Comparison of ENCODE assay signal across 8 cellular contexts in the genomic region with DNA sequence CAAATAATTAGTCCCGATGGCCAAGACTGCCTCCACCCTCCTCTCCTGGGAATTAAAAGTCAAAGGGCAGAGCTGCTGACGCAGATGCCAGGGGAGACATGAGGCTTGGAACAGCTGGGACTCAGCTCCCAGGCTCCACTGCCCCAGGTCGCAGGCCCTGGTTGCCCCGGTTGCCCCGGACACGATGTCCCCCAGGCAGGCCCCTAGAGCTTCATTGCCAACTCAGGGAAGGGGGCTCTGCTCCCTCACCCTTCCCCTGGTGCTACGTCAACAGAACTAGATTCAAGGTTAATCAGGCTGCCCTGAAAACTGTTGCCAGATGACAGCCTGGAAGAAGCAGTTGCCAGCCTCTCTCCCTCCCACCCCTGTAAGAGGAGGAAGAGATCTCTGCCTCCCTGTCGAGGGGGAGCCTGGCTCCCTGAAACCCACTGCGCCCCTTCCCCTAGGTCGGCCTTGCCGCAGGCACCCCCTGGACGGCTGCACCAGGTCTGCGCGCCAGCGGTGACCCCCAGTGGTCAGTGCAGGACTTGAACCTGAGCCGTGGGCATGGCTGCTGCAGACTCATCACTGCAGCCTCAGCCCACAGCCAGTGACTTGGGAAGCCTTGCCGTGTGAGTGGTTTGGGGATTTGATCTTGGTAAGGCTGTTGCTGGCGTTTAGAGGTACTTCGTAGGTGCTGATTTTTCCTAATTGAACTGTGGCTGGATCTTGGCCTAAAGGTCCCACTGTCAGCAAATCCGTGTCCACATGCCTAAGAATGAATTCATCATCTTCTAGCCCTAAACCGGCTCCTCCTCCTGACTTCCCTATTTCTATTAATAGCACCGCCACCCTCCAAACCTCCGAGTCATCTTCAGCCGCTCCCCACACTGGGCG.
DNase-seq lines count a peak whose midpoint lies in the region; ATAC-seq, FAIRE-seq and TF ChIP-seq lines count a peak whose summit lies in the region.

No MANE protein-coding gene starts in this region.

- H3K36me3 ChIP-seq in ACC112 (ENCODE audit: insufficient read depth, low read length), result no peaks in the 10 kb centered on the region

- H2AFZ ChIP-seq in ACC112 (ENCODE audit: low read length, unreplicated experiment), result peak overlapping the region; percentile 17

- H3K4me3 ChIP-seq in ACC112 (ENCODE audit: low read depth, low read length), result peak overlapping the region; percentile 46
- no peak overlapping the region for H3K4me3 ChIP-seq in retinal pigment epithelial cell (ENCODE audit: low read length)

- H3K79me2 ChIP-seq in ACC112 (ENCODE audit: control insufficient read depth, insufficient read depth, low read length, unreplicated experiment), result no peaks in the 10 kb centered on the region

- H3K27me3 Mint-ChIP-seq in brain, result no peaks in the 10 kb centered on the region

- peaks cover 85% of the 10 kb centered on the region for H3K4me1 Mint-ChIP-seq in brain

- no peaks in the 10 kb centered on the region for H3K27me3 ChIP-seq in ACC112 (ENCODE audit: insufficient read depth, low read length)

- peak overlapping the region; percentile 69 to 94 (median 87) for H3K27ac Mint-ChIP-seq in brain

- DNase-seq in GM18507 (ENCODE audit: extremely low spot score, insufficient read length, low read depth), result no peak
- DNase-seq in NCI-H1105 (lab: John Stamatoyannopoulos, UW), result peak; percentile 13
- DNase-seq in T-helper 22 cell (ENCODE audit: low read depth), result peak; percentile 20
- peak in 48 of 51 donors; percentile 30 to 84 (median 61) for DNase-seq in hypothalamus (lab: John Stamatoyannopoulos, UW)
- DNase-seq in retinal pigment epithelial cell (ENCODE audit: low read depth), result peak; percentile 63

- peak overlapping the region in 3 of 5 experiments; percentile 9 to 55 (median 32) for H3K4me3 Mint-ChIP-seq in brain

- H3K4me1 ChIP-seq in ACC112 (ENCODE audit: control insufficient read depth, insufficient read depth, low read length, unreplicated experiment), result peaks cover 43% of the 10 kb centered on the region

- TF ChIP-seq CTCF in brain (conservative IDR thresholded peaks at IDR 0.05), result peak; percentile 88 to 90
- peak; percentile 73 for TF ChIP-seq CTCF in retinal pigment epithelial cell (conservative IDR thresholded peaks at IDR 0.05; ENCODE audit: low read depth, low read length)

- H3K36me3 Mint-ChIP-seq in brain, result no peaks in the 10 kb centered on the region

- peak; percentile 15 for FAIRE-seq in GM18507 (lab: Jason Lieb, UNC)

- no peaks in the 10 kb centered on the region for H3K9me3 Mint-ChIP-seq in brain

- H3K27ac ChIP-seq in ACC112 (ENCODE audit: low read depth, low read length), result peak overlapping the region; percentile 92

- no peak for ATAC-seq in HG03460 (IDR thresholded peaks at IDR 0.05; ENCODE audit: unreplicated experiment)
